In the genomic region with DNA sequence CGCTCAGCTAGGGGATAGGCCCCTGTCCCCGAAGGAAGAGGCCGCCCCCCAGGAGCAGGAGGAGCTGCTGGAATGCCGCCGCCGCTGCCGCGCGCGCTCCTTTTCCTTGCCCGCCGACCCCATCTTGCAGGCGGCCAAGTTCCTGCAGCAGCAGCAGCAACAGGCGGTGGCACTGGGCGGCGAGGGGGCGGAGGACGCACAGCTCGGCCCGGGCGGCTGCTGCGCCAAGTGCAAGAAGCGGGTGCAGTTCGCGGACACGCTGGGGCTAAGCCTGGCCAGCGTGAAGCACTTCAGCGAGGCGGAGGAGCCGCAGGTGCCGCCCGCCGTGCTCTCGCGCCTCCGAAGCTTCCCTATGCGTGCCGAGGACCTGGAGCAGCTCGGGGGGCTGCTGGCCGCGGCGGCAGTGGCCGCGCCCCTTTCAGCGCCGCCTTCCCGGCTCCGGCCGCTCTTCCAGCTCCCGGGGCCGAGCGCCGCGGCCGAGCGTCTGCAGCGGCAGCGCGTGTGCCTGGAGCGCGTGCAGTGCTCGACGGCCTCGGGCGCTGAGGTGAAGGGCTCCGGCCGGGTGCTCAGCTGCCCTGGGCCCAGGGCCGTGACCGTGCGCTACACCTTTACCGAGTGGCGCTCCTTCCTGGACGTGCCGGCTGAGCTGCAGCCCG, we compare ENCODE assay signal across 1 cellular context.
TF ChIP-seq lines count a peak whose summit lies in the region.

No MANE protein-coding gene starts in this region.

TF ChIP-seq in IMR-90, 13 proteins besides CTCF, POLR2A, EP300 and RAD21 (continued from another document):
- TF ChIP-seq, protein P1, sequence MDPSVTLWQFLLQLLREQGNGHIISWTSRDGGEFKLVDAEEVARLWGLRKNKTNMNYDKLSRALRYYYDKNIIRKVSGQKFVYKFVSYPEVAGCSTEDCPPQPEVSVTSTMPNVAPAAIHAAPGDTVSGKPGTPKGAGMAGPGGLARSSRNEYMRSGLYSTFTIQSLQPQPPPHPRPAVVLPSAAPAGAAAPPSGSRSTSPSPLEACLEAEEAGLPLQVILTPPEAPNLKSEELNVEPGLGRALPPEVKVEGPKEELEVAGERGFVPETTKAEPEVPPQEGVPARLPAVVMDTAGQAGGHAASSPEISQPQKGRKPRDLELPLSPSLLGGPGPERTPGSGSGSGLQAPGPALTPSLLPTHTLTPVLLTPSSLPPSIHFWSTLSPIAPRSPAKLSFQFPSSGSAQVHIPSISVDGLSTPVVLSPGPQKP (IDR thresholded peaks at IDR 0.05; ENCODE audit: borderline replicate concordance, low read depth, low read length), result no peak
- TF ChIP-seq, protein P2, sequence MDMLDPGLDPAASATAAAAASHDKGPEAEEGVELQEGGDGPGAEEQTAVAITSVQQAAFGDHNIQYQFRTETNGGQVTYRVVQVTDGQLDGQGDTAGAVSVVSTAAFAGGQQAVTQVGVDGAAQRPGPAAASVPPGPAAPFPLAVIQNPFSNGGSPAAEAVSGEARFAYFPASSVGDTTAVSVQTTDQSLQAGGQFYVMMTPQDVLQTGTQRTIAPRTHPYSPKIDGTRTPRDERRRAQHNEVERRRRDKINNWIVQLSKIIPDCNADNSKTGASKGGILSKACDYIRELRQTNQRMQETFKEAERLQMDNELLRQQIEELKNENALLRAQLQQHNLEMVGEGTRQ (IDR thresholded peaks at IDR 0.05; ENCODE audit: low read depth, low read length), result no peak
- TF ChIP-seq CEBPB (IDR thresholded peaks at IDR 0.05; ENCODE audit: low read depth, low read length) (no peak), MAZ (IDR thresholded peaks at IDR 0.05; ENCODE audit: borderline replicate concordance, low read depth, low read length) (no peak), BHLHE40 (IDR thresholded peaks at IDR 0.05; ENCODE audit: low read depth, low read length) (no peak), RCOR1 (IDR thresholded peaks at IDR 0.05; ENCODE audit: insufficient replicate concordance, low read length) (no peak), MXI1 (IDR thresholded peaks at IDR 0.05; ENCODE audit: borderline replicate concordance, low read depth, low read length) (no peak), MAFK (IDR thresholded peaks at IDR 0.05; ENCODE audit: low read depth, low read length) (no peak)
